ENCODE assay signal across 1 cellular context in the genomic region with DNA sequence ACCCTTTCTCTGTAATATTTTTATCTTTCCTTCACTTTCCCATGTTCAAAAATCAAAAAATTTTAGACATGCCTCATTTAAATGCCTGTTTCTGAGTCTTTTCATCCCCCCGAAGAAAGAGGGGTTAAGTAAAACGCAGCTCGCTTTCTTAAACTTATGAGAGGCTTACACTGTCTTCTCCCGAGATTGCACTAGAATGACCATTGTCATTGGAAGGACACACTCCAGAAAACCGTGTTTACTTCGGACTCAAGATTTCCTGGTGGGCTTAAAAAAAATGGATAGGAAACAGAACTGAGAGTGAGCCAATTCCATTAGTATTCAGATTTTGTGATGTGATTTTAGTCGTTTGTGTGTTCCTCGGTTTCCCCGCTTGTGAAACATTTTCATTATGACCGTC.
TF ChIP-seq lines count a peak whose summit lies in the region.

No MANE protein-coding gene starts in this region.

TF ChIP-seq in HEK293, 187 proteins besides CTCF, POLR2A, EP300 and RAD21 (continued from another document):
- TF ChIP-seq, protein P1, sequence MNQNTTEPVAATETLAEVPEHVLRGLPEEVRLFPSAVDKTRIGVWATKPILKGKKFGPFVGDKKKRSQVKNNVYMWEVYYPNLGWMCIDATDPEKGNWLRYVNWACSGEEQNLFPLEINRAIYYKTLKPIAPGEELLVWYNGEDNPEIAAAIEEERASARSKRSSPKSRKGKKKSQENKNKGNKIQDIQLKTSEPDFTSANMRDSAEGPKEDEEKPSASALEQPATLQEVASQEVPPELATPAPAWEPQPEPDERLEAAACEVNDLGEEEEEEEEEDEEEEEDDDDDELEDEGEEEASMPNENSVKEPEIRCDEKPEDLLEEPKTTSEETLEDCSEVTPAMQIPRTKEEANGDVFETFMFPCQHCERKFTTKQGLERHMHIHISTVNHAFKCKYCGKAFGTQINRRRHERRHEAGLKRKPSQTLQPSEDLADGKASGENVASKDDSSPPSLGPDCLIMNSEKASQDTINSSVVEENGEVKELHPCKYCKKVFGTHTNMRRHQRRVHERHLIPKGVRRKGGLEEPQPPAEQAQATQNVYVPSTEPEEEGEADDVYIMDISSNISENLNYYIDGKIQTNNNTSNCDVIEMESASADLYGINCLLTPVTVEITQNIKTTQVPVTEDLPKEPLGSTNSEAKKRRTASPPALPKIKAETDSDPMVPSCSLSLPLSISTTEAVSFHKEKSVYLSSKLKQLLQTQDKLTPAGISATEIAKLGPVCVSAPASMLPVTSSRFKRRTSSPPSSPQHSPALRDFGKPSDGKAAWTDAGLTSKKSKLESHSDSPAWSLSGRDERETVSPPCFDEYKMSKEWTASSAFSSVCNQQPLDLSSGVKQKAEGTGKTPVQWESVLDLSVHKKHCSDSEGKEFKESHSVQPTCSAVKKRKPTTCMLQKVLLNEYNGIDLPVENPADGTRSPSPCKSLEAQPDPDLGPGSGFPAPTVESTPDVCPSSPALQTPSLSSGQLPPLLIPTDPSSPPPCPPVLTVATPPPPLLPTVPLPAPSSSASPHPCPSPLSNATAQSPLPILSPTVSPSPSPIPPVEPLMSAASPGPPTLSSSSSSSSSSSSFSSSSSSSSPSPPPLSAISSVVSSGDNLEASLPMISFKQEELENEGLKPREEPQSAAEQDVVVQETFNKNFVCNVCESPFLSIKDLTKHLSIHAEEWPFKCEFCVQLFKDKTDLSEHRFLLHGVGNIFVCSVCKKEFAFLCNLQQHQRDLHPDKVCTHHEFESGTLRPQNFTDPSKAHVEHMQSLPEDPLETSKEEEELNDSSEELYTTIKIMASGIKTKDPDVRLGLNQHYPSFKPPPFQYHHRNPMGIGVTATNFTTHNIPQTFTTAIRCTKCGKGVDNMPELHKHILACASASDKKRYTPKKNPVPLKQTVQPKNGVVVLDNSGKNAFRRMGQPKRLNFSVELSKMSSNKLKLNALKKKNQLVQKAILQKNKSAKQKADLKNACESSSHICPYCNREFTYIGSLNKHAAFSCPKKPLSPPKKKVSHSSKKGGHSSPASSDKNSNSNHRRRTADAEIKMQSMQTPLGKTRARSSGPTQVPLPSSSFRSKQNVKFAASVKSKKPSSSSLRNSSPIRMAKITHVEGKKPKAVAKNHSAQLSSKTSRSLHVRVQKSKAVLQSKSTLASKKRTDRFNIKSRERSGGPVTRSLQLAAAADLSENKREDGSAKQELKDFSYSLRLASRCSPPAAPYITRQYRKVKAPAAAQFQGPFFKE (tag by site-specific recombination; IDR thresholded peaks at IDR 0.05; ENCODE audit: borderline replicate concordance) = no peak
- TF ChIP-seq BCL11B (tag by site-specific recombination; IDR thresholded peaks at IDR 0.05; ENCODE audit: low read depth) (no peak), ZNF510 (tag by site-specific recombination; IDR thresholded peaks at IDR 0.05; ENCODE audit: insufficient replicate concordance) (no peak), ZNF571 (tag by site-specific recombination; IDR thresholded peaks at IDR 0.05) (no peak), WT1 (tag by site-specific recombination; IDR thresholded peaks at IDR 0.05) (no peak), SCRT1 (tag by site-specific recombination; IDR thresholded peaks at IDR 0.05; ENCODE audit: borderline replicate concordance) (no peak), ZNF211 (tag by site-specific recombination; IDR thresholded peaks at IDR 0.05; ENCODE audit: low read depth) (no peak), ZNF610 (tag by site-specific recombination; IDR thresholded peaks at IDR 0.05; ENCODE audit: borderline replicate concordance) (no peak), ZNF404 (tag by site-specific recombination; IDR thresholded peaks at IDR 0.05) (no peak), ZNF701 (tag by site-specific recombination; IDR thresholded peaks at IDR 0.05) (no peak), ZNF391 (tag by site-specific recombination; IDR thresholded peaks at IDR 0.05; ENCODE audit: borderline replicate concordance, low read depth) (no peak), SCRT2 (tag by site-specific recombination; IDR thresholded peaks at IDR 0.05) (no peak)
- TF ChIP-seq, protein P2, sequence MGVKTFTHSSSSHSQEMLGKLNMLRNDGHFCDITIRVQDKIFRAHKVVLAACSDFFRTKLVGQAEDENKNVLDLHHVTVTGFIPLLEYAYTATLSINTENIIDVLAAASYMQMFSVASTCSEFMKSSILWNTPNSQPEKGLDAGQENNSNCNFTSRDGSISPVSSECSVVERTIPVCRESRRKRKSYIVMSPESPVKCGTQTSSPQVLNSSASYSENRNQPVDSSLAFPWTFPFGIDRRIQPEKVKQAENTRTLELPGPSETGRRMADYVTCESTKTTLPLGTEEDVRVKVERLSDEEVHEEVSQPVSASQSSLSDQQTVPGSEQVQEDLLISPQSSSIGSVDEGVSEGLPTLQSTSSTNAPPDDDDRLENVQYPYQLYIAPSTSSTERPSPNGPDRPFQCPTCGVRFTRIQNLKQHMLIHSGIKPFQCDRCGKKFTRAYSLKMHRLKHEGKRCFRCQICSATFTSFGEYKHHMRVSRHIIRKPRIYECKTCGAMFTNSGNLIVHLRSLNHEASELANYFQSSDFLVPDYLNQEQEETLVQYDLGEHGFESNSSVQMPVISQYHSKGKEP (tag by site-specific recombination; IDR thresholded peaks at IDR 0.05) = no peak
- TF ChIP-seq, protein P3, sequence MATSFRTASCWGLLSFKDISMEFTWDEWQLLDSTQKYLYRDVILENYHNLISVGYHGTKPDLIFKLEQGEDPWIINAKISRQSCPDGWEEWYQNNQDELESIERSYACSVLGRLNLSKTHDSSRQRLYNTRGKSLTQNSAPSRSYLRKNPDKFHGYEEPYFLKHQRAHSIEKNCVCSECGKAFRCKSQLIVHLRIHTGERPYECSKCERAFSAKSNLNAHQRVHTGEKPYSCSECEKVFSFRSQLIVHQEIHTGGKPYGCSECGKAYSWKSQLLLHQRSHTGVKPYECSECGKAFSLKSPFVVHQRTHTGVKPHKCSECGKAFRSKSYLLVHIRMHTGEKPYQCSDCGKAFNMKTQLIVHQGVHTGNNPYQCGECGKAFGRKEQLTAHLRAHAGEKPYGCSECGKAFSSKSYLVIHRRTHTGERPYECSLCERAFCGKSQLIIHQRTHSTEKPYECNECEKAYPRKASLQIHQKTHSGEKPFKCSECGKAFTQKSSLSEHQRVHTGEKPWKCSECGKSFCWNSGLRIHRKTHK (tag by site-specific recombination; IDR thresholded peaks at IDR 0.05) = no peak
- TF ChIP-seq, protein P4, sequence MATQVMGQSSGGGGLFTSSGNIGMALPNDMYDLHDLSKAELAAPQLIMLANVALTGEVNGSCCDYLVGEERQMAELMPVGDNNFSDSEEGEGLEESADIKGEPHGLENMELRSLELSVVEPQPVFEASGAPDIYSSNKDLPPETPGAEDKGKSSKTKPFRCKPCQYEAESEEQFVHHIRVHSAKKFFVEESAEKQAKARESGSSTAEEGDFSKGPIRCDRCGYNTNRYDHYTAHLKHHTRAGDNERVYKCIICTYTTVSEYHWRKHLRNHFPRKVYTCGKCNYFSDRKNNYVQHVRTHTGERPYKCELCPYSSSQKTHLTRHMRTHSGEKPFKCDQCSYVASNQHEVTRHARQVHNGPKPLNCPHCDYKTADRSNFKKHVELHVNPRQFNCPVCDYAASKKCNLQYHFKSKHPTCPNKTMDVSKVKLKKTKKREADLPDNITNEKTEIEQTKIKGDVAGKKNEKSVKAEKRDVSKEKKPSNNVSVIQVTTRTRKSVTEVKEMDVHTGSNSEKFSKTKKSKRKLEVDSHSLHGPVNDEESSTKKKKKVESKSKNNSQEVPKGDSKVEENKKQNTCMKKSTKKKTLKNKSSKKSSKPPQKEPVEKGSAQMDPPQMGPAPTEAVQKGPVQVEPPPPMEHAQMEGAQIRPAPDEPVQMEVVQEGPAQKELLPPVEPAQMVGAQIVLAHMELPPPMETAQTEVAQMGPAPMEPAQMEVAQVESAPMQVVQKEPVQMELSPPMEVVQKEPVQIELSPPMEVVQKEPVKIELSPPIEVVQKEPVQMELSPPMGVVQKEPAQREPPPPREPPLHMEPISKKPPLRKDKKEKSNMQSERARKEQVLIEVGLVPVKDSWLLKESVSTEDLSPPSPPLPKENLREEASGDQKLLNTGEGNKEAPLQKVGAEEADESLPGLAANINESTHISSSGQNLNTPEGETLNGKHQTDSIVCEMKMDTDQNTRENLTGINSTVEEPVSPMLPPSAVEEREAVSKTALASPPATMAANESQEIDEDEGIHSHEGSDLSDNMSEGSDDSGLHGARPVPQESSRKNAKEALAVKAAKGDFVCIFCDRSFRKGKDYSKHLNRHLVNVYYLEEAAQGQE (tag by site-specific recombination; IDR thresholded peaks at IDR 0.05) = no peak
- TF ChIP-seq, protein P5, sequence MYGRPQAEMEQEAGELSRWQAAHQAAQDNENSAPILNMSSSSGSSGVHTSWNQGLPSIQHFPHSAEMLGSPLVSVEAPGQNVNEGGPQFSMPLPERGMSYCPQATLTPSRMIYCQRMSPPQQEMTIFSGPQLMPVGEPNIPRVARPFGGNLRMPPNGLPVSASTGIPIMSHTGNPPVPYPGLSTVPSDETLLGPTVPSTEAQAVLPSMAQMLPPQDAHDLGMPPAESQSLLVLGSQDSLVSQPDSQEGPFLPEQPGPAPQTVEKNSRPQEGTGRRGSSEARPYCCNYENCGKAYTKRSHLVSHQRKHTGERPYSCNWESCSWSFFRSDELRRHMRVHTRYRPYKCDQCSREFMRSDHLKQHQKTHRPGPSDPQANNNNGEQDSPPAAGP (tag by site-specific recombination; IDR thresholded peaks at IDR 0.05) = no peak
- TF ChIP-seq, protein P6, sequence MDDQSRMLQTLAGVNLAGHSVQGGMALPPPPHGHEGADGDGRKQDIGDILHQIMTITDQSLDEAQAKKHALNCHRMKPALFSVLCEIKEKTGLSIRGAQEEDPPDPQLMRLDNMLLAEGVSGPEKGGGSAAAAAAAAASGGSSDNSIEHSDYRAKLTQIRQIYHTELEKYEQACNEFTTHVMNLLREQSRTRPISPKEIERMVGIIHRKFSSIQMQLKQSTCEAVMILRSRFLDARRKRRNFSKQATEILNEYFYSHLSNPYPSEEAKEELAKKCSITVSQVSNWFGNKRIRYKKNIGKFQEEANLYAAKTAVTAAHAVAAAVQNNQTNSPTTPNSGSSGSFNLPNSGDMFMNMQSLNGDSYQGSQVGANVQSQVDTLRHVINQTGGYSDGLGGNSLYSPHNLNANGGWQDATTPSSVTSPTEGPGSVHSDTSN (CRISPR knock-in tag; IDR thresholded peaks at IDR 0.05) = no peak
TF ChIP-seq in HEK293: peak in this region for 0.
